Comparison of ENCODE assay signal across 22 cellular contexts in the genomic region with DNA sequence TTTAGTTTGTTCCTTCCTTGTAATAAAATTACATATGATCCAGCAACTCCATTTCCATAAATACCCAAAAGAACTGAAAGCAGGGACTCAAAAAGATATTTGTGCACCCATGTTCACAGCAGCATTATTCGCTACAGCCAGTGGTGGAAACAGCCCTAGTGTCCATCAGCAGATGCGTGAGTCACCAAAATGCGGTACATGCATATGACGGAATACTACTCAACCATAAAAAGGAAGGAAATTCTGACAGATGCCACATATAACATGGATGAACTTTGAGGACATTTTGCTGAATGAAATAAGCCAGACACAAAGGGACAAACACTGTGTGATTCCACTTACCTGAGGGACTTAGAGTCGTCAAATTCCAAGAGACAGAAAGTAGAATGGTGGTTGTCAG. TPM values are rescaled to one million over a fixed set of nuclear protein-coding genes. Genes with fewer than 3 reads are reported as not detected.
DNase-seq lines count a peak whose midpoint lies in the region; ATAC-seq, FAIRE-seq and TF ChIP-seq lines count a peak whose summit lies in the region.
"Had no signal": no experiment of that assay in that cellular context is flagged by ENCODE, and none has a peak within 500 bp of the region (broad histone marks: within the 10 kb centered on the region; RNA-seq: fewer than 3 reads in every experiment).

No MANE protein-coding gene starts in this region.

- H3K9me3 Mint-ChIP-seq in stimulated activated naive CD8-positive, alpha-beta T cell treated with anti-CD3 and anti-CD28 coated beads, Interleukin-15, Interleukin-2, amounts not matched to agents 100 ng/mL and 50 ng/mL, for 24 hours, result no peaks in the 10 kb centered on the region
- H3K9me3 Mint-ChIP-seq in activated T-helper 17 cell treated with anti-CD3 and anti-CD28 coated beads, Interleukin-2, amount 50 U/mL, for 72 hours, result no peaks in the 10 kb centered on the region
- peaks cover 0 to 2% (median 0%) of the 10 kb centered on the region in 11 donors for H3K9me3 Mint-ChIP-seq in naive thymus-derived CD4-positive, alpha-beta T cell
- H3K9me3 Mint-ChIP-seq: endodermal cell, mesothelial cell of epicardium had no signal

- H3K4me1 ChIP-seq in naive thymus-derived CD4-positive, alpha-beta T cell (ENCODE audit: control insufficient read depth in 2 of 2, insufficient read depth in 2 of 2, low read length in 2 of 2), result peaks cover 12 to 21% of the 10 kb centered on the region in 2 donors

- H3K4me3 Mint-ChIP-seq in stimulated activated naive CD8-positive, alpha-beta T cell treated with anti-CD3 and anti-CD28 coated beads, Interleukin-15, Interleukin-2, amounts not matched to agents 100 ng/mL and 50 ng/mL, for 24 hours, result peak overlapping the region; percentile 40
- peak overlapping the region; percentile 72 for H3K4me3 Mint-ChIP-seq in activated T-helper 17 cell treated with anti-CD3 and anti-CD28 coated beads, Interleukin-2, amount 50 U/mL, for 72 hours
- peak overlapping the region; percentile 29 to 85 (median 75) for H3K4me3 Mint-ChIP-seq in naive thymus-derived CD4-positive, alpha-beta T cell
- H3K4me3 Mint-ChIP-seq: endodermal cell, mesothelial cell of epicardium had no signal

- no peak for TF ChIP-seq POLR2A in GM12891 (IDR thresholded peaks at IDR 0.05; ENCODE audit: low read depth, low read length)

- no peaks in the 10 kb centered on the region for H3K9me3 ChIP-seq in naive thymus-derived CD4-positive, alpha-beta T cell (ENCODE audit: control insufficient read depth in 2 of 3, low read length in 3 of 3)
- H3K9me3 ChIP-seq in MG63, result no peaks in the 10 kb centered on the region

- CTCF ChIA-PET in naive thymus-derived CD4-positive, alpha-beta T cell (lab: Charles Lee), result interaction anchor here (0.7 kb wide), 1 partner anchor 37 kb away, joined by 4 read pairs; no protein-coding TSS in a partner anchor

- H3K4me1 Mint-ChIP-seq in stimulated activated naive CD8-positive, alpha-beta T cell treated with anti-CD3 and anti-CD28 coated beads, Interleukin-15, Interleukin-2, amounts not matched to agents 100 ng/mL and 50 ng/mL, for 24 hours (ENCODE audit: low read depth), result peaks cover 18% of the 10 kb centered on the region
- H3K4me1 Mint-ChIP-seq in activated T-helper 17 cell treated with anti-CD3 and anti-CD28 coated beads, Interleukin-2, amount 50 U/mL, for 72 hours, result peaks cover 14% of the 10 kb centered on the region
- H3K4me1 Mint-ChIP-seq in naive thymus-derived CD4-positive, alpha-beta T cell, result peaks cover 6 to 49% (median 33%) of the 10 kb centered on the region in 7 donors

- H3K27ac ChIP-seq in naive thymus-derived CD4-positive, alpha-beta T cell (ENCODE audit: low read depth, low read length), result no peak overlapping the region

- DNase-seq in stimulated activated naive CD8-positive, alpha-beta T cell treated with anti-CD3 and anti-CD28 coated beads, Interleukin-15, Interleukin-2, amounts not matched to agents 100 U/mL and 50 U/mL, for 24 hours, result no peak
- no peak for DNase-seq in naive thymus-derived CD4-positive, alpha-beta T cell
- DNase-seq in MG63 (no peak), SHP77 (lab: John Stamatoyannopoulos, UW) (no peak), NCI-H446 treated with DMSO at 0.1 percent for 48 hours (lab: John Stamatoyannopoulos, UW) (no peak), GM12891 (ENCODE audit: insufficient read length, low spot score) (no peak)
- DNase-seq: activated gamma-delta T cell treated with Interleukin-2 at 50 U/mL for 16 hours, DMS 273 treated with DMSO at 0.1 percent for 48 hours, endodermal cell, HCEC 1CT, IMR-90, NCI-H2029 had no signal

- POLR2A ChIA-PET in naive thymus-derived CD4-positive, alpha-beta T cell (lab: Charles Lee), result interaction anchor here (0.7 to 1.0 kb wide), 2 partner anchors 20 to 77 kb away, joined by 3 to 5 read pairs; partner anchors contain the start of gene ALDH3A2

- H3K27ac Mint-ChIP-seq in stimulated activated naive CD8-positive, alpha-beta T cell treated with anti-CD3 and anti-CD28 coated beads, Interleukin-15, Interleukin-2, amounts not matched to agents 100 ng/mL and 50 ng/mL, for 24 hours, result peak overlapping the region; percentile 28
- peak overlapping the region; percentile 80 for H3K27ac Mint-ChIP-seq in activated T-helper 17 cell treated with anti-CD3 and anti-CD28 coated beads, Interleukin-2, amount 50 U/mL, for 72 hours
- peak overlapping the region in 8 of 9 donors; percentile 72 to 93 (median 86) for H3K27ac Mint-ChIP-seq in naive thymus-derived CD4-positive, alpha-beta T cell
- H3K27ac Mint-ChIP-seq: endodermal cell, mesothelial cell of epicardium had no signal

- H3K27me3 ChIP-seq in naive thymus-derived CD4-positive, alpha-beta T cell (ENCODE audit: control insufficient read depth in 2 of 2, insufficient read depth in 2 of 2, low read length in 2 of 2), result no peaks in the 10 kb centered on the region
- H3K27me3 ChIP-seq in MG63, result no peaks in the 10 kb centered on the region

- FAIRE-seq in GM12891 (lab: Jason Lieb, UNC), result no peak
- FAIRE-seq: GM12892, kidney had no signal

- H3K27me3 Mint-ChIP-seq in stimulated activated naive CD8-positive, alpha-beta T cell treated with anti-CD3 and anti-CD28 coated beads, Interleukin-15, Interleukin-2, amounts not matched to agents 100 ng/mL and 50 ng/mL, for 24 hours, result peaks cover 8% of the 10 kb centered on the region
- no peaks in the 10 kb centered on the region for H3K27me3 Mint-ChIP-seq in activated T-helper 17 cell treated with anti-CD3 and anti-CD28 coated beads, Interleukin-2, amount 50 U/mL, for 72 hours
- H3K27me3 Mint-ChIP-seq in naive thymus-derived CD4-positive, alpha-beta T cell, result peaks cover 0 to 12% (median 0%) of the 10 kb centered on the region in 5 donors

- H3K36me3 Mint-ChIP-seq in stimulated activated naive CD8-positive, alpha-beta T cell treated with anti-CD3 and anti-CD28 coated beads, Interleukin-15, Interleukin-2, amounts not matched to agents 100 ng/mL and 50 ng/mL, for 24 hours (ENCODE audit: low read depth), result no peaks in the 10 kb centered on the region
- H3K36me3 Mint-ChIP-seq in activated T-helper 17 cell treated with anti-CD3 and anti-CD28 coated beads, Interleukin-2, amount 50 U/mL, for 72 hours (ENCODE audit: low read depth), result no peaks in the 10 kb centered on the region
- no peaks in the 10 kb centered on the region for H3K36me3 Mint-ChIP-seq in naive thymus-derived CD4-positive, alpha-beta T cell
- H3K36me3 Mint-ChIP-seq: mesothelial cell of epicardium had no signal

- ATAC-seq in stimulated activated naive CD8-positive, alpha-beta T cell treated with anti-CD3 and anti-CD28 coated beads, Interleukin-15, Interleukin-2, amounts not matched to agents 100 U/mL and 50 U/mL, for 24 hours, result no peak
- no peak for ATAC-seq in activated T-helper 17 cell treated with anti-CD3 and anti-CD28 coated beads, Interleukin-2, amount 50 U/mL, for 72 hours (replicated peaks)
- peak; percentile 53 for ATAC-seq in naive thymus-derived CD4-positive, alpha-beta T cell

- H3K36me3 ChIP-seq in naive thymus-derived CD4-positive, alpha-beta T cell (ENCODE audit: control insufficient read depth in 2 of 3, insufficient read depth in 3 of 3, low read length in 3 of 3), result no peaks in the 10 kb centered on the region
- H3K36me3 ChIP-seq in MG63, result no peaks in the 10 kb centered on the region

- H3K4me3 ChIP-seq in naive thymus-derived CD4-positive, alpha-beta T cell (ENCODE audit: low read length), result no peak overlapping the region
- no peak overlapping the region for H3K4me3 ChIP-seq in MG63

- intact Hi-C loops in naive thymus-derived CD4-positive, alpha-beta T cell (cut with micrococcal nuclease), result no loop called here

TF ChIP-seq in GM12891, 5 proteins besides CTCF, POLR2A, EP300 and RAD21:
- TF ChIP-seq POLR2AphosphoS5 (IDR thresholded peaks at IDR 0.05; ENCODE audit: low read depth, low read length) (no peak), POU2F2 (IDR thresholded peaks at IDR 0.05; ENCODE audit: low read depth, low read length) (no peak), PAX5 (IDR thresholded peaks at IDR 0.05; ENCODE audit: insufficient read depth, low read length, severe bottlenecking) (no peak), SPI1 (IDR thresholded peaks at IDR 0.05; ENCODE audit: low read depth, low read length) (no peak), TAF1 (IDR thresholded peaks at IDR 0.05; ENCODE audit: low read depth, low read length) (no peak)

RNA-seq across cellular contexts. Expression of gene SLC47A2, which starts 9.1 kb away (rescaled TPM):
- not detected for total RNA-seq in activated T-helper 17 cell treated with anti-CD3 and anti-CD28 coated beads, Interleukin-2, amount 50 U/mL, for 72 hours
- total RNA-seq in naive thymus-derived CD4-positive, alpha-beta T cell, result not detected
- polyA plus RNA-seq in naive thymus-derived CD4-positive, alpha-beta T cell, result not detected
- 24.8 and 27.9 TPM in 2 replicates for total RNA-seq in MG63 (2014; rRNA removed; shearing (Covaris generic); ENCODE audit: low replicate concordance)
- polyA plus RNA-seq in GM12891 (2012; ENCODE audit: low read depth, missing spikeins), result not detected
- total RNA-seq: aorta, endodermal cell, IMR-90, mesothelial cell of epicardium, NCI-H460, OCI-LY7 had no signal
- polyA plus RNA-seq: IMR-90, urinary bladder had no signal

RNA-seq across cellular contexts. Expression of gene ALDH3A1, which starts 22.6 kb away (rescaled TPM):
- not detected for total RNA-seq in activated T-helper 17 cell treated with anti-CD3 and anti-CD28 coated beads, Interleukin-2, amount 50 U/mL, for 72 hours
- total RNA-seq in naive thymus-derived CD4-positive, alpha-beta T cell, result under 1 TPM in 1 of 5 experiments, not detected in 4; 0.61 TPM
- polyA plus RNA-seq in naive thymus-derived CD4-positive, alpha-beta T cell, result not detected
- 240 and 395 TPM in 2 replicates for total RNA-seq in MG63 (2014; rRNA removed; shearing (Covaris generic); ENCODE audit: low replicate concordance)
- 1.1 TPM for polyA plus RNA-seq in GM12891 (2012; ENCODE audit: low read depth, missing spikeins)
- total RNA-seq: cerebellum, IMR-90 had no signal
- polyA plus RNA-seq: IMR-90 had no signal

Comparison
In these comparisons a context has a peak if more than half of its experiments do, and no peak if none do; other contexts are left out.
1. H3K27ac Mint-ChIP-seq: peak in every context shown above with its lines; median percentile 86 in naive thymus-derived CD4-positive, alpha-beta T cell; 80 in activated T-helper 17 cell treated with anti-CD3 and anti-CD28 coated beads, Interleukin-2, amount 50 U/mL, for 72 hours; 28 in stimulated activated naive CD8-positive, alpha-beta T cell treated with anti-CD3 and anti-CD28 coated beads, Interleukin-15, Interleukin-2, amounts not matched to agents 100 ng/mL and 50 ng/mL, for 24 hours.
2. RNA of gene SLC47A2, which starts 9.1 kb away (total RNA-seq): 24.8 to 27.9 TPM in MG63; not detected in activated T-helper 17 cell treated with anti-CD3 and anti-CD28 coated beads, Interleukin-2, amount 50 U/mL, for 72 hours and not detected in naive thymus-derived CD4-positive, alpha-beta T cell; every median in the first group is over 10 times any median in the second.
3. RNA of gene ALDH3A1, which starts 22.6 kb away (total RNA-seq): 240 to 395 TPM in MG63; not detected in activated T-helper 17 cell treated with anti-CD3 and anti-CD28 coated beads, Interleukin-2, amount 50 U/mL, for 72 hours and 0.61 TPM in naive thymus-derived CD4-positive, alpha-beta T cell; every median in the first group is over 100 times any median in the second.
4. Peak in every context shown above with its lines, with median percentiles within 50 percentile points of each other: H3K4me3 Mint-ChIP-seq.